ENCODE assay signal across 6 cellular contexts in the genomic region with DNA sequence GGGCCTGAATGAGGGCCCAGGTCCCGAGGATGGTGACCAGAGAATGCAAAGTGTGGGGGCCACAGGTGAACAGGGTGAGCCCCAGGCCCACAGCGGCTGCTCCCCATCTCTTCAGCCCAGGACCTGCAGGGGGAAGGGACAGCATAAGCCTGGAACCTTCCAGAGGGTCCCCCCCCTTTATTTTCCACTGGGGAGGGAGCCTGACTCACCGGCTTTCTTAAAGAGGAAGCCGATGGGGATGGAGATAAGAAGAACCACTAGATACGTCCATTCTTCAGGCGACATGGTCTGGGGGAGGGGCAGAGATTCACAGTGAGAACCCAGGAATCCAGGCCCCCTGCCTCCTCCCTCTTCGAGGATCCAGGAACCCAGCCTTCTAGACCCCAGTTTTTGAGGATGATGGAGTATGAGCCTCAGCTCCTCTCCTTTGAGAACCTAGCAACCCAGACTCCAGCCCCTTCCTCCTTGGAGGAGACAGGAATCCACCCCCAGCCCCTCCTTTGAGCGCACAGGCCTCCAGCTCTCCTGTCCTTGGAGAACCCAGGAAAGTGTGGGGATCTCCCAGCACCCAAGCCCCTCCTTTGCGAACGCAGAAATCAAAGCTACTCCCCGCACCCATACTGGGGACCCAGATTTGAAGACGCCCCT. TPM values are rescaled to one million over a fixed set of nuclear protein-coding genes. Genes with fewer than 3 reads are reported as not detected.
DNase-seq lines count a peak whose midpoint lies in the region; ATAC-seq and TF ChIP-seq lines count a peak whose summit lies in the region.

No MANE protein-coding gene starts in this region.

- H3K79me2 ChIP-seq in H9 (ENCODE audit: insufficient read depth, low read length) = no peaks in the 10 kb centered on the region

- H3K4me1 ChIP-seq in H9 (ENCODE audit: insufficient read depth, low read length) = peaks cover 3% of the 10 kb centered on the region; the same call in 1 of the 2 replicates

- H3K18ac ChIP-seq in H9 (ENCODE audit: insufficient read length, low read depth, low read length) = no peak overlapping the region

- peak overlapping the region; percentile 44 for H3K9ac ChIP-seq in H9 (ENCODE audit: extremely low read depth, insufficient read length, low read length)

- H2BK5ac ChIP-seq in H9 (ENCODE audit: insufficient read length, low read length) = no peak overlapping the region

- no peak overlapping the region for H2AFZ ChIP-seq in H9 (ENCODE audit: low read length)

- ATAC-seq in HG03095 (IDR thresholded peaks at IDR 0.05; ENCODE audit: unreplicated experiment) (no peak), GM21423 (IDR thresholded peaks at IDR 0.05; ENCODE audit: unreplicated experiment) (no peak)

- no peak overlapping the region for H4K8ac ChIP-seq in H9 (replicated peaks; ENCODE audit: insufficient read length, low read depth, low read length)

- H2BK12ac ChIP-seq in H9 (ENCODE audit: insufficient read length, low read depth, low read length) = no peak overlapping the region

- H3K56ac ChIP-seq in H9 (ENCODE audit: insufficient read length, low read depth, low read length) = no peak overlapping the region

- H4K20me1 ChIP-seq in H9 (ENCODE audit: control insufficient read depth, insufficient read depth, insufficient read length) = peaks cover 3% of the 10 kb centered on the region

- DNase-seq in H9 = peak; percentile 34
- no peak for DNase-seq in WERI-Rb-1
- DNase-seq in glutamatergic neuron = no peak
- peak; percentile 33 to 66 for DNase-seq in stimulated activated CD8-positive, alpha-beta memory T cell treated with anti-CD3 and anti-CD28 coated beads, Interleukin-15, amount 100 ng/mL, for 4 hours (ENCODE audit: low read depth in 2 of 2)

- no peak overlapping the region for H4K5ac ChIP-seq in H9 (ENCODE audit: insufficient read length, low read depth, low read length)

- H3K36me3 ChIP-seq in WERI-Rb-1 = peaks cover 16% of the 10 kb centered on the region

- H3K27me3 Mint-ChIP-seq in H9 (ENCODE audit: low read depth) (no peaks in the 10 kb centered on the region), glutamatergic neuron (ENCODE audit: unreplicated experiment) (peaks cover 17% of the 10 kb centered on the region)

- H2BK15ac ChIP-seq in H9 (ENCODE audit: low read depth, low read length) = no peak overlapping the region

- H2AK5ac ChIP-seq in H9 (ENCODE audit: insufficient read length, low read length) = no peak overlapping the region

- H3K4me2 ChIP-seq in H9 (ENCODE audit: insufficient read depth, insufficient read length, low read length) = peak overlapping the region; percentile 70

- no peaks in the 10 kb centered on the region for H3K27me3 ChIP-seq in H9 (ENCODE audit: insufficient read depth, low read length)
- no peaks in the 10 kb centered on the region for H3K27me3 ChIP-seq in WERI-Rb-1 (ENCODE audit: insufficient read depth, low read depth, severe bottlenecking)

- H3K27ac ChIP-seq in H9 (ENCODE audit: insufficient read length, low read depth, low read length) = no peak overlapping the region
- H3K27ac ChIP-seq in WERI-Rb-1 = peak overlapping the region; percentile 91

- H3K79me1 ChIP-seq in H9 (ENCODE audit: insufficient read depth, low read depth, low read length, poor library complexity, severe bottlenecking) = no peaks in the 10 kb centered on the region

- H3K4me1 Mint-ChIP-seq in H9 (peaks cover 13 to 29% of the 10 kb centered on the region in 2 experiments), glutamatergic neuron (ENCODE audit: low read depth, unreplicated experiment) (peaks cover 11% of the 10 kb centered on the region)

- peak overlapping the region; percentile 49 for H3K4me3 ChIP-seq in WERI-Rb-1 (ENCODE audit: low read depth, low read length)

- H3K23ac ChIP-seq in H9 (ENCODE audit: insufficient read length, low read depth, low read length) = no peak overlapping the region

- no peaks in the 10 kb centered on the region for H3K9me3 Mint-ChIP-seq in H9
- peaks cover 11% of the 10 kb centered on the region for H3K9me3 Mint-ChIP-seq in glutamatergic neuron (ENCODE audit: unreplicated experiment)

- peaks cover 11% of the 10 kb centered on the region for H3K23me2 ChIP-seq in H9 (ENCODE audit: insufficient read length, low read depth, low read length, poor library complexity, severe bottlenecking)

- WGBS in H9 (ENCODE audit: extremely low coverage, insufficient read length, low lambda C conversion rate) = no CpG with 5 or more reads among the region's 12 CpGs

- no peak overlapping the region for H2BK120ac ChIP-seq in H9 (ENCODE audit: low read depth, low read length, poor library complexity, severe bottlenecking)

- TF ChIP-seq CTCF in H9 (conservative IDR thresholded peaks at IDR 0.05) = no peak
- no peak for TF ChIP-seq CTCF in WERI-Rb-1 (IDR thresholded peaks at IDR 0.05; ENCODE audit: low read depth, low read length)
- no peak for TF ChIP-seq CTCF in glutamatergic neuron (IDR thresholded peaks at IDR 0.05; ENCODE audit: partially characterized antibody, unreplicated experiment)

- no peak overlapping the region for H3T11ph ChIP-seq in H9 (ENCODE audit: low read length)

- H2BK20ac ChIP-seq in H9 (ENCODE audit: low read depth, low read length, poor library complexity, severe bottlenecking) = no peak overlapping the region

- H3K27ac Mint-ChIP-seq in H9 (peak overlapping the region; percentile 55 to 92 (median 91); a peak in 6 of 7 replicates), glutamatergic neuron (ENCODE audit: unreplicated experiment) (peak overlapping the region; percentile 75)

- H3K14ac ChIP-seq in H9 (ENCODE audit: insufficient read depth, low read length) = no peak overlapping the region

- peaks cover 22 to 49% (median 47%) of the 10 kb centered on the region in 3 experiments for H3K36me3 Mint-ChIP-seq in H9 (ENCODE audit: insufficient read depth in 1 of 3, low read depth in 3 of 3)
- no peaks in the 10 kb centered on the region for H3K36me3 Mint-ChIP-seq in glutamatergic neuron (ENCODE audit: unreplicated experiment)

- peak overlapping the region; percentile 87 to 93 for H3K4me3 Mint-ChIP-seq in H9
- H3K4me3 Mint-ChIP-seq in glutamatergic neuron (ENCODE audit: unreplicated experiment) = peak overlapping the region; percentile 90

- no peak overlapping the region for H4K91ac ChIP-seq in H9 (ENCODE audit: insufficient read length, low read depth, low read length)

- H3K9me3 ChIP-seq in H9 (ENCODE audit: control insufficient read depth, low read depth, low read length) (no peaks in the 10 kb centered on the region), WERI-Rb-1 (ENCODE audit: severe bottlenecking) (no peaks in the 10 kb centered on the region)

- H3K4ac ChIP-seq in H9 (ENCODE audit: low read depth, low read length) = no peak overlapping the region

RNA-seq across cellular contexts. Expression of gene MBOAT7, which starts 1.0 kb away (rescaled TPM):
- total RNA-seq in H9 (2021) (100 and 103 TPM in 2 replicates), glutamatergic neuron (ENCODE audit: unreplicated experiment) (62.0 TPM)

RNA-seq across cellular contexts. Expression of gene TSEN34, which starts 2.8 kb away (rescaled TPM):
- total RNA-seq in H9 (2021) (28.3 and 29.0 TPM in 2 replicates), glutamatergic neuron (ENCODE audit: unreplicated experiment) (44.8 TPM)

RNA-seq across cellular contexts. Expression of gene RPS9, which starts 12.3 kb away (rescaled TPM):
- total RNA-seq in H9 (2021) = 1,674 and 1,679 TPM in 2 replicates
- 557 TPM for total RNA-seq in glutamatergic neuron (ENCODE audit: unreplicated experiment)

RNA-seq across cellular contexts. Expression of gene TMC4, which starts 15.4 kb away (rescaled TPM):
- total RNA-seq in H9 (2021) (12.2 and 12.7 TPM in 2 replicates), glutamatergic neuron (ENCODE audit: unreplicated experiment) (not detected)

RNA-seq across cellular contexts. Expression of gene LENG1, which starts 28.8 kb away (rescaled TPM):
- 5.4 and 7.1 TPM in 2 replicates for total RNA-seq in H9 (2021)
- total RNA-seq in glutamatergic neuron (ENCODE audit: unreplicated experiment) = 3.7 TPM

Comparison
In these comparisons a context has a peak if more than half of its experiments do, and no peak if none do; other contexts are left out.
1. DNase-seq: peak in H9 (single experiment) and stimulated activated CD8-positive, alpha-beta memory T cell treated with anti-CD3 and anti-CD28 coated beads, Interleukin-15, amount 100 ng/mL, for 4 hours (2 of 2); none in WERI-Rb-1 (single experiment) and glutamatergic neuron (single experiment).